Comparison of ENCODE assay signal across 1 cellular context in the genomic region with DNA sequence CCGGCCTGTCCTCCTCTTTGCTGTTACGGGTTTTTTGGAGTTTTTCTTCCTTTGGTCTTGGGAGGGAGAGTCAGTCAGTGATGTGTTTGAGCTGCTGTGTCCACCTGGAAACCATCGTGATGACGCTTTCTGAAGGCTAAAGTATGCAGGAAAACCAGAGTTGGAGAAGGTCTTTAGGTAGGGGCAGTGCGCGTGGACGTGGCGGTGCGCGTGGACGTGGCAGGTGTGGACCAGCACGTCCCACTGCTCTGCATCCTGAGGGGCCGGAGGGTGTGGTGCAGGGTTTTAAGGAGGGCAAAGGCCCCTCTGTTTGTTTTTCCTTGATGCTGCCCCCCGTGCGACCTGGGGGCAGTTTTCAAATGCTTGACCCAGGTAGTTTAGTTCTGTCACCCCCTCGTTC.
TF ChIP-seq lines count a peak whose summit lies in the region.

No MANE protein-coding gene starts in this region.

TF ChIP-seq in H1, 55 proteins besides CTCF, POLR2A, EP300 and RAD21:
- TF ChIP-seq FOSL1 (IDR thresholded peaks at IDR 0.05; ENCODE audit: insufficient read depth, low read depth, low read length) (0 out of 2 replicates have a peak, but pooled peaks have one; percentile 48), EGR1 (IDR thresholded peaks at IDR 0.05; ENCODE audit: borderline replicate concordance, low read depth, low read length) (peak; percentile 78; the same call in 1 of the 2 replicates), SIRT6 (IDR thresholded peaks at IDR 0.05; ENCODE audit: low read length) (no peak), GABPA (IDR thresholded peaks at IDR 0.05; ENCODE audit: borderline replicate concordance, insufficient read depth, low read length) (no peak)
TF ChIP-seq in H1: peak in this region for 2.
